Comparison of ENCODE assay signal across 20 cellular contexts in genomic region chr1:113201560-113201959, GRCh38.
"Had no signal": no experiment of that assay in that cellular context is flagged by ENCODE, and none has a peak within 500 bp of the region (broad histone marks: within the 10 kb centered on the region; RNA-seq: fewer than 3 reads in every experiment).

No MANE protein-coding gene starts in this region.

- H3K27me3 ChIP-seq: adrenal gland, breast epithelium, SJSA1 had no signal

- DNase-seq: activated CD4-positive, alpha-beta T cell treated with anti-CD3 and anti-CD28 coated beads for 4 hours; activated CD8-positive, alpha-beta memory T cell treated with anti-CD3 and anti-CD28 coated beads, Interleukin-2, amount 50 U/mL, for 48 hours; activated CD8-positive, alpha-beta T cell treated with anti-CD3 and anti-CD28 coated beads, Interleukin-2, amount 10 ng/mL, durations not matched to agents 7 days and 5 days; activated naive CD4-positive, alpha-beta T cell treated with anti-CD3 and anti-CD28 coated beads, Interleukin-2, amount 50 U/mL, for 16 hours; activated naive CD8-positive, alpha-beta T cell treated with anti-CD3 and anti-CD28 coated beads, Interleukin-2, amount 10 ng/mL, durations not matched to agents 7 days and 5 days; activated T-cell treated with anti-CD3 and anti-CD28 coated beads, Interleukin-2, amount 50 U/mL, for 1 hour; adrenal gland; anterior cingulate cortex; Kasumi-1; KBM-7; NCI-H1048; NCI-H146; NCI-H187 treated with DMSO at 0.1 percent for 48 hours; NCI-H2081 treated with DMSO at 0.1 percent for 48 hours; NCI-H510A treated with DMSO at 0.1 percent for 48 hours; NCI-H69; SHP77 had no signal

- FAIRE-seq: RCC 7860 had no signal

- H3K9me3 ChIP-seq: adrenal gland, breast epithelium, SJSA1 had no signal

- H3K4me3 ChIP-seq: adrenal gland, breast epithelium, SJSA1 had no signal

- H3K4me1 ChIP-seq: adrenal gland, breast epithelium, SJSA1 had no signal

- H3K36me3 ChIP-seq: adrenal gland, breast epithelium, SJSA1 had no signal

- H3K27ac ChIP-seq: adrenal gland, breast epithelium, SJSA1 had no signal
